26 cellular contexts compared by ENCODE assay signal in genomic region chr14:106840258-106840657, GRCh38.
DNase-seq lines count a peak whose midpoint lies in the region; ATAC-seq, FAIRE-seq and TF ChIP-seq lines count a peak whose summit lies in the region.
"Had no signal": no experiment of that assay in that cellular context is flagged by ENCODE, and none has a peak within 500 bp of the region (broad histone marks: within the 10 kb centered on the region; RNA-seq: fewer than 3 reads in every experiment).

No MANE protein-coding gene starts in this region.

- no peaks in the 10 kb centered on the region for H3K9me3 Mint-ChIP-seq in activated naive CD8-positive, alpha-beta T cell treated with anti-CD3 and anti-CD28 coated beads for 36 hours
- no peaks in the 10 kb centered on the region for H3K9me3 Mint-ChIP-seq in activated naive CD8-positive, alpha-beta T cell treated with anti-CD3 and anti-CD28 coated beads, Interleukin-2, amount 50 U/mL, for 24 hours
- H3K9me3 Mint-ChIP-seq: activated CD4-positive, alpha-beta T cell treated with anti-CD3 and anti-CD28 coated beads, Interleukin-2, amount 10 ng/mL, durations not matched to agents 24 days and 14 days; dendritic cell treated with granulocyte-macrophage colony-stimulating factor and Interleukin-4, amounts not matched to agents 40 ng/mL and 50 ng/mL, for 4 days; natural killer cell treated with Interleukin-12 subunit alpha and Interleukin-12 subunit beta and Interleukin-15 and Interleukin-18, amount 100 ng/mL, for 72 hours had no signal

- H2AFZ ChIP-seq in OCI-LY3 (ENCODE audit: low read depth, low read length): no peak overlapping the region

- H3K36me3 ChIP-seq in OCI-LY3 (replicated peaks; ENCODE audit: low read depth, low read length) (no peaks in the 10 kb centered on the region), small intestine (ENCODE audit: control insufficient read depth in 2 of 2, insufficient read depth in 2 of 2, low read length in 2 of 2) (no peaks in the 10 kb centered on the region)
- H3K36me3 ChIP-seq: adrenal gland, uterus had no signal

- H4K20me1 ChIP-seq in OCI-LY3 (ENCODE audit: insufficient read depth, low read length): no peaks in the 10 kb centered on the region

- peaks cover 12% of the 10 kb centered on the region; the same call in 1 of the 2 replicates for H3K79me2 ChIP-seq in OCI-LY3 (ENCODE audit: low read length)

- H3K4me1 ChIP-seq in OCI-LY3 (ENCODE audit: low read length): peaks cover 19% of the 10 kb centered on the region
- H3K4me1 ChIP-seq in small intestine (ENCODE audit: control insufficient read depth in 2 of 2, insufficient read depth in 1 of 2, low read depth in 1 of 2, low read length in 1 of 2): no peaks in the 10 kb centered on the region
- H3K4me1 ChIP-seq: uterus had no signal

- no peak overlapping the region for H3K27ac ChIP-seq in OCI-LY3 (ENCODE audit: low read length)
- no peak overlapping the region for H3K27ac ChIP-seq in small intestine (ENCODE audit: low read depth in 1 of 2, low read length in 1 of 2)
- H3K27ac ChIP-seq: adrenal gland, SK-N-MC, uterus had no signal

- TF ChIP-seq CTCF in GM12874 (IDR thresholded peaks at IDR 0.05; ENCODE audit: insufficient read depth, low read depth, low read length): peak; percentile 39; the same call in 1 of the 2 replicates
- TF ChIP-seq CTCF in OCI-LY3 (IDR thresholded peaks at IDR 0.05; ENCODE audit: low read depth, low read length): peak; percentile 34

- no peak for FAIRE-seq in small intestine (lab: Jason Lieb, UNC)
- FAIRE-seq: bronchial epithelial cell, endothelial cell of umbilical vein, G401.6, K562, kidney had no signal

- WGBS in small intestine, 3 donors: 47 to 58% (median 50%) methylated on average over 2 of the region's 2 CpGs

- H3K27me3 Mint-ChIP-seq in activated naive CD8-positive, alpha-beta T cell treated with anti-CD3 and anti-CD28 coated beads for 36 hours: no peaks in the 10 kb centered on the region
- H3K27me3 Mint-ChIP-seq in activated naive CD8-positive, alpha-beta T cell treated with anti-CD3 and anti-CD28 coated beads, Interleukin-2, amount 50 U/mL, for 24 hours: no peaks in the 10 kb centered on the region

- H3K4me1 Mint-ChIP-seq in activated naive CD8-positive, alpha-beta T cell treated with anti-CD3 and anti-CD28 coated beads for 36 hours: peaks cover 13% of the 10 kb centered on the region
- peaks cover 18% of the 10 kb centered on the region for H3K4me1 Mint-ChIP-seq in activated naive CD8-positive, alpha-beta T cell treated with anti-CD3 and anti-CD28 coated beads, Interleukin-2, amount 50 U/mL, for 24 hours
- H3K4me1 Mint-ChIP-seq: H9 had no signal

- peaks cover 1% of the 10 kb centered on the region for H3K36me3 Mint-ChIP-seq in activated naive CD8-positive, alpha-beta T cell treated with anti-CD3 and anti-CD28 coated beads for 36 hours
- H3K36me3 Mint-ChIP-seq in activated naive CD8-positive, alpha-beta T cell treated with anti-CD3 and anti-CD28 coated beads, Interleukin-2, amount 50 U/mL, for 24 hours (ENCODE audit: low read depth): no peaks in the 10 kb centered on the region
- H3K36me3 Mint-ChIP-seq: natural killer cell treated with Interleukin-12 subunit alpha and Interleukin-12 subunit beta and Interleukin-15 and Interleukin-18, amount 100 ng/mL, for 72 hours had no signal

- H3K4me2 ChIP-seq in OCI-LY3 (ENCODE audit: low read length): no peak overlapping the region

- H3K27ac Mint-ChIP-seq in activated naive CD8-positive, alpha-beta T cell treated with anti-CD3 and anti-CD28 coated beads for 36 hours: no peak overlapping the region
- no peak overlapping the region for H3K27ac Mint-ChIP-seq in activated naive CD8-positive, alpha-beta T cell treated with anti-CD3 and anti-CD28 coated beads, Interleukin-2, amount 50 U/mL, for 24 hours
- H3K27ac Mint-ChIP-seq: activated CD4-positive, alpha-beta T cell treated with anti-CD3 and anti-CD28 coated beads, Interleukin-2, amount 10 ng/mL, durations not matched to agents 24 days and 14 days; dendritic cell treated with granulocyte-macrophage colony-stimulating factor and Interleukin-4, amounts not matched to agents 40 ng/mL and 50 ng/mL, for 4 days; H9; natural killer cell treated with Interleukin-12 subunit alpha and Interleukin-12 subunit beta and Interleukin-15 and Interleukin-18, amount 100 ng/mL, for 72 hours had no signal

- no peak overlapping the region for H3K9ac ChIP-seq in OCI-LY3 (ENCODE audit: low read length)

- DNase-seq in activated naive CD8-positive, alpha-beta T cell treated with anti-CD3 and anti-CD28 coated beads for 36 hours: peak; percentile 15
- DNase-seq in activated naive CD8-positive, alpha-beta T cell treated with anti-CD3 and anti-CD28 coated beads, Interleukin-2, amount 50 U/mL, for 24 hours: no peak
- DNase-seq in small intestine (peak; percentile 20), DMS153 (lab: John Stamatoyannopoulos, UW) (no peak), cerebellar cortex (ENCODE audit: low spot score) (no peak), SIG-M5 (lab: John Stamatoyannopoulos, UW) (no peak)
- DNase-seq: activated CD4-positive, alpha-beta T cell treated with anti-CD3 and anti-CD28 coated beads, Interleukin-2, amount 10 ng/mL, durations not matched to agents 24 days and 14 days; activated T-cell treated with anti-CD3 and anti-CD28 coated beads, Interleukin-2, amount 50 U/mL, for 1 hour; adrenal gland; H9; hypothalamus; kidney; NCI-H1105; substantia nigra; T1000; uterus had no signal

- ATAC-seq in activated naive CD8-positive, alpha-beta T cell treated with anti-CD3 and anti-CD28 coated beads, Interleukin-2, amount 50 U/mL, for 24 hours: no peak
- ATAC-seq: K562; natural killer cell treated with Interleukin-12 subunit alpha and Interleukin-12 subunit beta and Interleukin-15 and Interleukin-18, amount 100 ng/mL, for 72 hours; Panc1 had no signal

- no peak overlapping the region for H3K4me3 Mint-ChIP-seq in activated naive CD8-positive, alpha-beta T cell treated with anti-CD3 and anti-CD28 coated beads for 36 hours
- no peak overlapping the region for H3K4me3 Mint-ChIP-seq in activated naive CD8-positive, alpha-beta T cell treated with anti-CD3 and anti-CD28 coated beads, Interleukin-2, amount 50 U/mL, for 24 hours
- H3K4me3 Mint-ChIP-seq: activated CD4-positive, alpha-beta T cell treated with anti-CD3 and anti-CD28 coated beads, Interleukin-2, amount 10 ng/mL, durations not matched to agents 24 days and 14 days; dendritic cell treated with granulocyte-macrophage colony-stimulating factor and Interleukin-4, amounts not matched to agents 40 ng/mL and 50 ng/mL, for 4 days; H9; natural killer cell treated with Interleukin-12 subunit alpha and Interleukin-12 subunit beta and Interleukin-15 and Interleukin-18, amount 100 ng/mL, for 72 hours had no signal

- no peaks in the 10 kb centered on the region for H3K27me3 ChIP-seq in OCI-LY3 (ENCODE audit: low read depth, low read length)
- H3K27me3 ChIP-seq in small intestine (ENCODE audit: control insufficient read depth in 2 of 2, insufficient read depth in 2 of 2, low read length in 2 of 2): no peaks in the 10 kb centered on the region
- H3K27me3 ChIP-seq: adrenal gland, uterus had no signal

- no peak overlapping the region for H3K4me3 ChIP-seq in OCI-LY3 (ENCODE audit: low read length)
- no peak overlapping the region for H3K4me3 ChIP-seq in small intestine (ENCODE audit: low read depth in 1 of 2, low read length in 2 of 2)
- H3K4me3 ChIP-seq: adrenal gland, K562, SK-N-MC, uterus had no signal

- H3K9me3 ChIP-seq in OCI-LY3 (ENCODE audit: insufficient read depth, low read length): no peaks in the 10 kb centered on the region
- H3K9me3 ChIP-seq in small intestine (ENCODE audit: control insufficient read depth, low read depth): no peaks in the 10 kb centered on the region
- H3K9me3 ChIP-seq: adrenal gland, uterus had no signal

Comparison
In these comparisons a context has a peak if more than half of its experiments do, and no peak if none do; other contexts are left out.
1. DNase-seq: peak in activated naive CD8-positive, alpha-beta T cell treated with anti-CD3 and anti-CD28 coated beads for 36 hours (single experiment) and small intestine (single experiment); none in activated naive CD8-positive, alpha-beta T cell treated with anti-CD3 and anti-CD28 coated beads, Interleukin-2, amount 50 U/mL, for 24 hours (single experiment), DMS153 (single experiment), cerebellar cortex (single experiment) and SIG-M5 (single experiment).